Comparison of ENCODE assay signal across 8 cellular contexts in genomic region chr17:28951428-28951990, GRCh38. TPM values are rescaled to one million over a fixed set of nuclear protein-coding genes. Genes with fewer than 3 reads are reported as not detected.
DNase-seq lines count a peak whose midpoint lies in the region; ATAC-seq, FAIRE-seq and TF ChIP-seq lines count a peak whose summit lies in the region.

TSS of gene PHF12 (minus strand) at chr17:28951518. CDS start at chr17:28950960, 558 bp downstream.

- peak within 1 kb of the TSS; percentile 74 to 99 (median 90) for H3K4me3 ChIP-seq in heart left ventricle

- peaks cover 0 to 47% (median 27%) of the 10 kb centered on the region in 12 donors for H3K4me1 ChIP-seq in heart left ventricle

- DNase-seq in GM12891 (ENCODE audit: insufficient read length, low spot score) (peak; percentile 86), NCI-H1436 treated with DMSO at 0.1 percent for 48 hours (lab: John Stamatoyannopoulos, UW) (peak; percentile 100), T-cell (peak; percentile 98 to 100 (median 100)), heart left ventricle (peak; percentile 100), pons (ENCODE audit: low spot score) (peak; percentile 100), type B pancreatic cell (ENCODE audit: extremely low spot score, unreplicated experiment) (peak; percentile 99)

- WGBS in adipose tissue, 3 donors: 0 to 1% (median 1%) methylated on average over 47 to 51 of the region's 51 CpGs
- 0 to 1% (median 0%) methylated on average over 31 to 51 of the region's 51 CpGs for WGBS in heart left ventricle, 4 donors

- no peaks in the 10 kb centered on the region for H3K27me3 ChIP-seq in heart left ventricle

- intact Hi-C loops in heart left ventricle (cut with DNase I): loop anchor here in 4 of 10 donors (5.0 to 10.0 kb wide), 4 partner anchors 54 to 617 kb away; partner anchors contain the start of genes IFT20 (in 2 of the 4), NEK8 (in 2 of the 4), TLCD1 (in 2 of the 4) and TNFAIP1 (in 2 of the 4)

- H3K27ac ChIP-seq in adipose tissue (ENCODE audit: low read depth, low read length): peak within 1 kb of the TSS; percentile 88
- peak within 1 kb of the TSS; percentile 90 to 100 (median 99) for H3K27ac ChIP-seq in heart left ventricle

- ATAC-seq in HG02840 (IDR thresholded peaks at IDR 0.05; ENCODE audit: low FRiP score, unreplicated experiment) (peak; percentile 59), T-cell (replicated peaks in 1 of 4) (peak; percentile 62 to 70 (median 68)), heart left ventricle (peak; percentile 82 to 92 (median 90))

- no peaks in the 10 kb centered on the region for H3K9me3 ChIP-seq in heart left ventricle

- POLR2A ChIA-PET in T-cell (lab: Charles Lee): interaction anchor here (0.6 to 3.7 kb wide), 6 partner anchors 25 to 662 kb away, joined by 3 to 20 read pairs (median 6); partner anchors contain the start of gene RPL23A (in 2 of the 2)

- FAIRE-seq in GM12891 (lab: Jason Lieb, UNC): peak; percentile 99

- peak within 1 kb of the TSS; percentile 92 to 96 for H3K27ac Mint-ChIP-seq in T-cell
- H3K27ac Mint-ChIP-seq in type B pancreatic cell: peak within 1 kb of the TSS; percentile 92

- H3K36me3 Mint-ChIP-seq in T-cell (peaks cover 13% of the 10 kb centered on the region), type B pancreatic cell (no peaks in the 10 kb centered on the region)

- TF ChIP-seq POLR2A in GM12891 (IDR thresholded peaks at IDR 0.05; ENCODE audit: low read depth, low read length): peak; percentile 82
- peak in 1 of 2 donors; percentile 72 for TF ChIP-seq POLR2A in heart left ventricle (IDR thresholded peaks at IDR 0.05)

- H3K27me3 Mint-ChIP-seq in T-cell: no peaks in the 10 kb centered on the region
- no peaks in the 10 kb centered on the region for H3K27me3 Mint-ChIP-seq in type B pancreatic cell

- peak within 1 kb of the TSS in 2 of 3 donors; percentile 94 to 95 for H3K4me3 Mint-ChIP-seq in T-cell
- H3K4me3 Mint-ChIP-seq in type B pancreatic cell: peak within 1 kb of the TSS; percentile 93

- no peaks in the 10 kb centered on the region for H3K9me3 Mint-ChIP-seq in T-cell
- no peaks in the 10 kb centered on the region for H3K9me3 Mint-ChIP-seq in type B pancreatic cell

- peaks cover 0 to 14% (median 0%) of the 10 kb centered on the region in 9 donors for H3K36me3 ChIP-seq in heart left ventricle

- H3K4me1 Mint-ChIP-seq in T-cell (peaks cover 23 to 26% (median 25%) of the 10 kb centered on the region in 3 donors), type B pancreatic cell (ENCODE audit: unreplicated experiment) (peaks cover 12% of the 10 kb centered on the region)

- CTCF ChIA-PET in T-cell (lab: Charles Lee): interaction anchor here in 1 of 2 donors (0.6 to 3.0 kb wide), 20 partner anchors 14 to 1390 kb away, joined by 3 to 32 read pairs (median 3); partner anchors contain the start of genes DHRS13, IFT20, RPL23A and SDF2

- no peak for TF ChIP-seq CTCF in heart left ventricle (IDR thresholded peaks at IDR 0.05)
- no peak for TF ChIP-seq CTCF in type B pancreatic cell (conservative IDR thresholded peaks at IDR 0.05)

TF ChIP-seq in GM12891, 5 proteins besides CTCF, POLR2A, EP300 and RAD21:
- TF ChIP-seq PAX5 (IDR thresholded peaks at IDR 0.05; ENCODE audit: insufficient read depth, low read length, severe bottlenecking): no peak
- peak; percentile 50 for TF ChIP-seq SPI1 (IDR thresholded peaks at IDR 0.05; ENCODE audit: low read depth, low read length)
- TF ChIP-seq TAF1 (IDR thresholded peaks at IDR 0.05; ENCODE audit: low read depth, low read length): peak; percentile 77
- peak; percentile 72; the same call in 1 of the 2 replicates for TF ChIP-seq POLR2AphosphoS5 (IDR thresholded peaks at IDR 0.05; ENCODE audit: low read depth, low read length)
- TF ChIP-seq POU2F2 (IDR thresholded peaks at IDR 0.05; ENCODE audit: low read depth, low read length): peak; percentile 43; the same call in 1 of the 2 replicates
TF ChIP-seq in GM12891: peak in this region for 4.

RNA-seq across cellular contexts. Expression of gene PHF12, which starts in this region (rescaled TPM):
- polyA plus RNA-seq in GM12891 (2012; ENCODE audit: low read depth, missing spikeins): 20.6 TPM
- total RNA-seq in T-cell (100 to 1,000 TPM; 121 to 176 (median 123) TPM), heart left ventricle (10 to 100 TPM; 13.3 to 31.2 (median 21.5) TPM), type B pancreatic cell (ENCODE audit: low replicate concordance) (47.8 and 58.0 TPM in 2 replicates)
- polyA plus RNA-seq in adipose tissue (10 to 100 TPM; 13.5 to 17.2 (median 14.0) TPM), heart left ventricle (10 to 100 TPM in 1 of 2 donors, 1 to 10 TPM in 1; 8.2 to 10.4 TPM)

Comparison
In these comparisons a context has a peak if more than half of its experiments do, and no peak if none do; other contexts are left out.
1. Peak in every context shown above with its lines: DNase-seq, ATAC-seq, H3K4me3 ChIP-seq and H3K27ac ChIP-seq.